Comparison of ENCODE assay signal across 16 cellular contexts in the genomic region with DNA sequence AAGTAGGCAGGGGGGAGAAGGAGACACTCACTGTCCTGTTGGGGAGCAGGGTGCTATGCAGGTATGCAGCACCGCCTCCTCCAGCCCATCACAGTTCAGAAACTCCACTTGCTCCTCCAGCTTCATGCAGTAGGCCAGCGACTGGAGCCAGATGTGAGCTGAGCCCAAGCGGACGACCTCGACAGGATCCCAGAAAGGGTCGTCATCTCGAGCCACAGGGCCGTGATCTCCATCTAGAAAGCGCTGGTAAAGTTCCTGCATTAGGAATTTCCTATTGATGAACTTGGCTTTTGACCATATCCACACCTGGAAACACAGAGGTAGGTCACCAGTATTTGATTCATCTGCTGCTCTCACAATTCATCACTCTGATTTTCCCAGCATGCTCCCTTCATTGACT. TPM values are rescaled to one million over a fixed set of nuclear protein-coding genes. Genes with fewer than 3 reads are reported as not detected.
DNase-seq lines count a peak whose midpoint lies in the region; ATAC-seq, FAIRE-seq and TF ChIP-seq lines count a peak whose summit lies in the region.
"Had no signal": no experiment of that assay in that cellular context is flagged by ENCODE, and none has a peak within 500 bp of the region (broad histone marks: within the 10 kb centered on the region; RNA-seq: fewer than 3 reads in every experiment).

No MANE protein-coding gene starts in this region.

- H3K4me3 Mint-ChIP-seq in type B pancreatic cell (no peak overlapping the region), MCF 10A (ENCODE audit: unreplicated experiment) (no peak overlapping the region)
- H3K4me3 Mint-ChIP-seq: B cell; CD4-positive, alpha-beta T cell; H9; IgD-negative memory B cell had no signal

- H4K20me1 ChIP-seq in BLaER1 (no peaks in the 10 kb centered on the region), DND-41 (ENCODE audit: insufficient read depth, low read length) (peaks cover 5% of the 10 kb centered on the region; the same call in 1 of the 2 replicates)

- H3K36me3 ChIP-seq in BLaER1: peaks cover 62% of the 10 kb centered on the region
- peaks cover 38% of the 10 kb centered on the region for H3K36me3 ChIP-seq in DND-41 (ENCODE audit: insufficient read depth, low read length)

- 95 to 99% methylated on average over 9 of the region's 9 CpGs for WGBS in lower leg skin, 2 donors

- H3K4me2 ChIP-seq in BLaER1 (peak overlapping the region; percentile 70), DND-41 (ENCODE audit: insufficient read depth, low read length) (no peak overlapping the region)

- H3K4me1 Mint-ChIP-seq in type B pancreatic cell (ENCODE audit: unreplicated experiment) (no peaks in the 10 kb centered on the region), MCF 10A (ENCODE audit: insufficient read depth, unreplicated experiment) (peaks cover 4% of the 10 kb centered on the region)

- H3K79me2 ChIP-seq in DND-41 (ENCODE audit: insufficient read depth, low read length): no peaks in the 10 kb centered on the region

- CTCF ChIA-PET in MCF 10A (lab: Yijun Ruan, JAX): interaction anchor here (0.5 to 2.6 kb wide), 3 partner anchors 26 to 103 kb away, joined by 3 to 16 read pairs (median 14); no protein-coding TSS in a partner anchor

- H3K27me3 Mint-ChIP-seq in type B pancreatic cell: no peaks in the 10 kb centered on the region
- H3K27me3 Mint-ChIP-seq in MCF 10A (ENCODE audit: insufficient read depth, unreplicated experiment): no peaks in the 10 kb centered on the region
- H3K27me3 Mint-ChIP-seq: CD4-positive, alpha-beta T cell had no signal

- no peaks in the 10 kb centered on the region for H3K27me3 ChIP-seq in BLaER1
- no peaks in the 10 kb centered on the region for H3K27me3 ChIP-seq in DND-41 (ENCODE audit: insufficient read depth, low read length, poor library complexity)

- no TSS peak for BruUV-seq in MCF 10A (replicated peaks; lab: Mats Ljungman, UMichigan)

- H3K4me3 ChIP-seq in BLaER1 (no peak overlapping the region), DND-41 (ENCODE audit: low read depth in 1 of 2, low read length in 2 of 2) (no peak overlapping the region), lower leg skin (ENCODE audit: low read depth, poor library complexity, severe bottlenecking) (no peak overlapping the region)

- ATAC-seq in DND-41 (ENCODE audit: insufficient read depth, low read depth): no peak
- ATAC-seq: HepG2 had no signal

- H3K9ac ChIP-seq in BLaER1 (no peak overlapping the region; the same call in 1 of the 2 replicates), DND-41 (ENCODE audit: low read depth, low read length) (no peak overlapping the region)

- no peak overlapping the region for H3K27ac Mint-ChIP-seq in type B pancreatic cell
- no peak overlapping the region for H3K27ac Mint-ChIP-seq in MCF 10A (ENCODE audit: low read depth, unreplicated experiment)
- H3K27ac Mint-ChIP-seq: B cell; CD4-positive, alpha-beta T cell; IgD-negative memory B cell had no signal

- no peaks in the 10 kb centered on the region for H3K9me3 ChIP-seq in BLaER1
- H3K9me3 ChIP-seq in DND-41 (ENCODE audit: insufficient read depth, low read length, severe bottlenecking): no peaks in the 10 kb centered on the region
- H3K9me3 ChIP-seq: Caco-2 had no signal

- no peak for TF ChIP-seq POLR2A in lower leg skin (IDR thresholded peaks at IDR 0.05)
- no peak for TF ChIP-seq POLR2A in GM12891 (IDR thresholded peaks at IDR 0.05; ENCODE audit: low read depth, low read length)

- H3K36me3 Mint-ChIP-seq in type B pancreatic cell (peaks cover 16% of the 10 kb centered on the region), MCF 10A (ENCODE audit: insufficient read depth, unreplicated experiment) (peaks cover 14% of the 10 kb centered on the region)

- no peak for FAIRE-seq in GM12891 (lab: Jason Lieb, UNC)
- FAIRE-seq: D721Med, HepG2 had no signal

- H3K4me1 ChIP-seq in BLaER1 (peaks cover 99% of the 10 kb centered on the region), DND-41 (ENCODE audit: insufficient read depth, low read length) (peaks cover 44% of the 10 kb centered on the region)
- H3K4me1 ChIP-seq: Caco-2 had no signal

- H2AFZ ChIP-seq in DND-41 (ENCODE audit: low read depth, low read length): no peak overlapping the region

- POLR2A ChIA-PET in MCF 10A (lab: Yijun Ruan, JAX): interaction anchor here (0.6 to 1.4 kb wide), 3 partner anchors 9 to 65 kb away, joined by 3 read pairs; no protein-coding TSS in a partner anchor

- peak overlapping the region; percentile 84 for H3K27ac ChIP-seq in BLaER1
- H3K27ac ChIP-seq in DND-41 (ENCODE audit: low read length): peak overlapping the region; percentile 23; the same call in 1 of the 2 replicates
- H3K27ac ChIP-seq: C4-2B had no signal

- H3K9me3 Mint-ChIP-seq in type B pancreatic cell (no peaks in the 10 kb centered on the region), MCF 10A (ENCODE audit: unreplicated experiment) (no peaks in the 10 kb centered on the region)
- H3K9me3 Mint-ChIP-seq: CD4-positive, alpha-beta T cell; H9 had no signal

- DNase-seq in DND-41 (no peak), lower leg skin (ENCODE audit: low spot score in 2 of 2) (peak; percentile 3 to 18), type B pancreatic cell (ENCODE audit: extremely low spot score, unreplicated experiment) (peak; percentile 39), MCF 10A (ENCODE audit: unreplicated experiment) (no peak), GM12891 (ENCODE audit: insufficient read length, low spot score) (no peak)
- DNase-seq: Caco-2; CD4-positive, alpha-beta T cell; GDM1; GOT3; H9 had no signal

- TF ChIP-seq CTCF in DND-41 (IDR thresholded peaks at IDR 0.05; ENCODE audit: borderline replicate concordance, extremely low read depth, low read length, poor library complexity, severe bottlenecking) (no peak), lower leg skin (IDR thresholded peaks at IDR 0.05) (no peak), type B pancreatic cell (conservative IDR thresholded peaks at IDR 0.05) (no peak), MCF 10A (IDR thresholded peaks at IDR 0.05; ENCODE audit: unreplicated experiment) (no peak)

- intact Hi-C loops in lower leg skin (cut with DNase I; ENCODE audit: low total_unique reads) (no loop called here), MCF 10A (cut with micrococcal nuclease) (no loop called here)

TF ChIP-seq in GM12891, 5 proteins besides CTCF, POLR2A, EP300 and RAD21:
- TF ChIP-seq PAX5 (IDR thresholded peaks at IDR 0.05; ENCODE audit: insufficient read depth, low read length, severe bottlenecking) (no peak), POLR2AphosphoS5 (IDR thresholded peaks at IDR 0.05; ENCODE audit: low read depth, low read length) (no peak), SPI1 (IDR thresholded peaks at IDR 0.05; ENCODE audit: low read depth, low read length) (no peak), POU2F2 (IDR thresholded peaks at IDR 0.05; ENCODE audit: low read depth, low read length) (no peak), TAF1 (IDR thresholded peaks at IDR 0.05; ENCODE audit: low read depth, low read length) (no peak)

RNA-seq across cellular contexts. Expression of a gene that starts 56.1 kb away (rescaled TPM):
- total RNA-seq in lower leg skin: 10 to 100 TPM; 13.3 to 23.3 (median 17.0) TPM
- 18.1 and 34.1 TPM in 2 replicates for total RNA-seq in type B pancreatic cell (ENCODE audit: low replicate concordance)
- 28.4 and 32.2 TPM in 2 replicates for total RNA-seq in MCF 10A (2022)
- polyA plus RNA-seq in GM12891 (2012; ENCODE audit: low read depth, missing spikeins): 24.7 TPM

Comparison
In these comparisons a context has a peak if more than half of its experiments do, and no peak if none do; other contexts are left out.
1. DNase-seq: peak in lower leg skin (2 of 2) and type B pancreatic cell (single experiment); none in DND-41 (single experiment), MCF 10A (single experiment) and GM12891 (single experiment).